ENCODE assay signal across 8 cellular contexts in genomic region chr6:170291271-170292110, GRCh38. TPM values are rescaled to one million over a fixed set of nuclear protein-coding genes. Genes with fewer than 3 reads are reported as not detected.
DNase-seq lines count a peak whose midpoint lies in the region; ATAC-seq, FAIRE-seq and TF ChIP-seq lines count a peak whose summit lies in the region.

No MANE protein-coding gene starts in this region.

- ATAC-seq in GM19035 (IDR thresholded peaks at IDR 0.05; ENCODE audit: unreplicated experiment): no peak

- DNase-seq in GM13977 (ENCODE audit: low spot score) (peak; percentile 74), MG63 (peak; percentile 54), SW480 (ENCODE audit: low spot score) (peak; percentile 62), cerebellum (ENCODE audit: low spot score) (peak; percentile 61), D721Med (ENCODE audit: insufficient read length, low spot score) (no peak)
- peak; percentile 36 for DNase-seq in stimulated activated CD4-positive, alpha-beta T cell treated with anti-CD3 and anti-CD28 coated beads, Interleukin-4, amount 100 ng/mL, for 24 hours

- H3K9me3 ChIP-seq in MG63: no peaks in the 10 kb centered on the region

- peak; percentile 30 for TF ChIP-seq CTCF in GM13977 (IDR thresholded peaks at IDR 0.05; ENCODE audit: extremely low read depth, insufficient read depth, missing control alignments)
- TF ChIP-seq CTCF in D721Med (IDR thresholded peaks at IDR 0.05; ENCODE audit: insufficient read depth, missing control alignments): no peak

- FAIRE-seq in D721Med (lab: Jason Lieb, UNC): no peak

- H3K36me3 ChIP-seq in MG63: no peaks in the 10 kb centered on the region

- in situ Hi-C loops in GM13977 (cut with MboI; ENCODE audit: low pct_unique_long_range_greater_than_20kb, low sequenced_read_pairs, unreplicated experiment): no loop called here

- peak overlapping the region; percentile 88 for H3K27ac ChIP-seq in layer of hippocampus (ENCODE audit: low read depth, low read length)

- H3K4me3 ChIP-seq in MG63: peak overlapping the region; percentile 31

- H3K27me3 ChIP-seq in MG63: peaks cover 50% of the 10 kb centered on the region
- peaks cover 6% of the 10 kb centered on the region for H3K27me3 ChIP-seq in layer of hippocampus (ENCODE audit: control insufficient read depth, insufficient read depth, low read length)

RNA-seq across cellular contexts. Expression of gene DLL1, which starts 0.6 kb away (rescaled TPM):
- total RNA-seq in MG63 (2014; rRNA removed; shearing (Covaris generic); ENCODE audit: low replicate concordance): 0.10 and 2.7 TPM in 2 replicates
- 10.6 TPM for total RNA-seq in cerebellum

RNA-seq across cellular contexts. Expression of gene FAM120B, which starts 15.1 kb away (rescaled TPM):
- total RNA-seq in MG63 (2014; rRNA removed; shearing (Covaris generic); ENCODE audit: low replicate concordance): 11.5 and 14.3 TPM in 2 replicates
- 42.6 TPM for total RNA-seq in cerebellum
